In the genomic region with DNA sequence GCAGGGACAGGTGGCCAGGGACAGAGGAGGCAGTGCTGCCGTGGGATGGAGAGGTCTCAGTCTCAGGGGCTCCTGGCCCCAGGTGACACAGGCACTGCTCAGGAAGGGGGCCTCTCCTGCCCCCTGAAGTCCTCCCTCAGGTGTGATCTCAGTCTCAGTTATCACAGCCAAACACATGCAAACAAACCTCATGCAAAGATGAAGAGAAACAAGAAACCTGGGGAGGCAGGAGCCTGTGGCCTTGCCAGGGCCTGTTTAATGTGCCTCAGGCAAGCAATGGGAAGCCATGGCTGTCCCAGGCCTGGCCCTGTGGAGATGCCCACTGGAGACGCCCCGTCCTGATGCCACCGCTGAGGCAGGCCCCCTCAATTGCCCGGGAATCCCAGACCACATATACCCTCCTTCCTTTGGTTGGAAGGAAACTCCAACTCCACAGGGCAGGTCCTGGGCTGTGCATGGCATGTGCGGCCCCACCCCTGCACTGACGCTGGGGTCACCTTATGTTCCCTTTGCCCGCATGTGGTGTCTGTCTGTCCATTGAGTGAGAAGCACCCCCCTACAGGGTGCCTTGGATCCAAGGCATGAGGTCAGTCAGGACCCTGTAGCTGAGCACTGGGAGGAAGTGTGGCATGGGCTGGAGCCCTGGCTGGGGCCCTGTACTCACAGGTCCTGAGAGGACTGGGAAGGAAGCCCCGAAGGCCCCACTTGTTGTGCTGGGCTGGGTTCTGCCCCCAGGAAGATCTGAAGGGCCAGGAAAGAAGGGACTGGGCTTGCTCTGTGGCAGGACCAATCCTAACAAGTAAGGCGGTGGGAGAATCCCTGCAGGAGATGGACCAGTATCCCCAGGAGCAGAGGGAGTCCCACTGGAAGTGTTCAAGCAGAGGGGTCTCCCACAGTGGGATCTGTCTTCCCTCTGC, we compare ENCODE assay signal across 27 cellular contexts.
"Had no signal": no experiment of that assay in that cellular context is flagged by ENCODE, and none has a peak within 500 bp of the region (broad histone marks: within the 10 kb centered on the region; RNA-seq: fewer than 3 reads in every experiment).

No MANE protein-coding gene starts in this region.

- H3K4me1 Mint-ChIP-seq: activated CD4-positive, alpha-beta T cell treated with anti-CD3 and anti-CD28 coated beads, Interleukin-2, amount 10 ng/mL, durations not matched to agents 24 days and 14 days; activated naive CD4-positive, alpha-beta T cell treated with anti-CD3 and anti-CD28 coated beads, Interleukin-2, amount 10 ng/mL, durations not matched to agents 7 days and 5 days; nephron; stimulated activated naive B cell treated with anti-CD40 and anti-IgM and Interleukin-4, amounts not matched to agents 10 μg/mL and 1 μg/mL and 100 μg/mL, for 72 hours; T-helper 17 cell had no signal

- H3K9me3 Mint-ChIP-seq: activated CD4-positive, alpha-beta memory T cell treated with anti-CD3 and anti-CD28 coated beads for 36 hours; activated CD4-positive, alpha-beta T cell treated with anti-CD3 and anti-CD28 coated beads, Interleukin-2, amount 10 ng/mL, durations not matched to agents 24 days and 14 days; activated naive CD4-positive, alpha-beta T cell treated with anti-CD3 and anti-CD28 coated beads, Interleukin-2, amount 10 ng/mL, durations not matched to agents 7 days and 5 days; activated naive CD8-positive, alpha-beta T cell treated with anti-CD3 and anti-CD28 coated beads, Interleukin-2, amount 10 ng/mL, durations not matched to agents 7 days and 5 days; activated T-cell treated with anti-CD3 and anti-CD28 coated beads, Interleukin-2, amount 50 U/mL, for 72 hours; nephron; stimulated activated naive B cell treated with anti-CD40 and anti-IgM and Interleukin-4, amounts not matched to agents 10 μg/mL and 1 μg/mL and 100 μg/mL, for 72 hours had no signal

- H3K4me2 ChIP-seq: smooth muscle cell had no signal

- H3K27ac Mint-ChIP-seq: activated CD4-positive, alpha-beta memory T cell treated with anti-CD3 and anti-CD28 coated beads for 36 hours; activated CD4-positive, alpha-beta T cell treated with anti-CD3 and anti-CD28 coated beads, Interleukin-2, amount 10 ng/mL, durations not matched to agents 24 days and 14 days; activated naive CD4-positive, alpha-beta T cell treated with anti-CD3 and anti-CD28 coated beads, Interleukin-2, amount 10 ng/mL, durations not matched to agents 7 days and 5 days; activated naive CD8-positive, alpha-beta T cell treated with anti-CD3 and anti-CD28 coated beads, Interleukin-2, amount 10 ng/mL, durations not matched to agents 7 days and 5 days; activated T-cell treated with anti-CD3 and anti-CD28 coated beads, Interleukin-2, amount 50 U/mL, for 72 hours; nephron; stimulated activated naive B cell treated with anti-CD40 and anti-IgM and Interleukin-4, amounts not matched to agents 10 μg/mL and 1 μg/mL and 100 μg/mL, for 72 hours; T-helper 17 cell had no signal

- H3K9me3 ChIP-seq: gastrocnemius medialis, neutrophil, pancreas, psoas muscle, suprapubic skin, tibial nerve had no signal

- H3K27me3 ChIP-seq: brain microvascular endothelial cell, gastrocnemius medialis, neutrophil, pancreas, suprapubic skin, tibial nerve had no signal

- H3K36me3 Mint-ChIP-seq: activated CD4-positive, alpha-beta memory T cell treated with anti-CD3 and anti-CD28 coated beads for 36 hours; activated naive CD4-positive, alpha-beta T cell treated with anti-CD3 and anti-CD28 coated beads, Interleukin-2, amount 10 ng/mL, durations not matched to agents 7 days and 5 days; activated naive CD8-positive, alpha-beta T cell treated with anti-CD3 and anti-CD28 coated beads, Interleukin-2, amount 10 ng/mL, durations not matched to agents 7 days and 5 days; stimulated activated naive B cell treated with anti-CD40 and anti-IgM and Interleukin-4, amounts not matched to agents 10 μg/mL and 1 μg/mL and 100 μg/mL, for 72 hours had no signal

- H3K4me3 Mint-ChIP-seq: activated CD4-positive, alpha-beta memory T cell treated with anti-CD3 and anti-CD28 coated beads for 36 hours; activated CD4-positive, alpha-beta T cell treated with anti-CD3 and anti-CD28 coated beads, Interleukin-2, amount 10 ng/mL, durations not matched to agents 24 days and 14 days; activated naive CD4-positive, alpha-beta T cell treated with anti-CD3 and anti-CD28 coated beads, Interleukin-2, amount 10 ng/mL, durations not matched to agents 7 days and 5 days; activated naive CD8-positive, alpha-beta T cell treated with anti-CD3 and anti-CD28 coated beads, Interleukin-2, amount 10 ng/mL, durations not matched to agents 7 days and 5 days; activated T-cell treated with anti-CD3 and anti-CD28 coated beads, Interleukin-2, amount 50 U/mL, for 72 hours; nephron; stimulated activated naive B cell treated with anti-CD40 and anti-IgM and Interleukin-4, amounts not matched to agents 10 μg/mL and 1 μg/mL and 100 μg/mL, for 72 hours; T-helper 17 cell had no signal

- H3K27me3 Mint-ChIP-seq: activated CD4-positive, alpha-beta T cell treated with anti-CD3 and anti-CD28 coated beads, Interleukin-2, amount 10 ng/mL, durations not matched to agents 24 days and 14 days; activated naive CD4-positive, alpha-beta T cell treated with anti-CD3 and anti-CD28 coated beads, Interleukin-2, amount 10 ng/mL, durations not matched to agents 7 days and 5 days had no signal

- H3K27ac ChIP-seq: brain microvascular endothelial cell, gastrocnemius medialis, neutrophil, pancreas, psoas muscle, suprapubic skin, tibial nerve had no signal

- H3K4me3 ChIP-seq: gastrocnemius medialis, pancreas, psoas muscle, smooth muscle cell, suprapubic skin, tibial nerve had no signal

- H3K4me1 ChIP-seq: gastrocnemius medialis, pancreas, psoas muscle, suprapubic skin, tibial nerve had no signal

- FAIRE-seq: astrocyte, islet of Langerhans, pancreas had no signal

- H3K36me3 ChIP-seq: brain microvascular endothelial cell, gastrocnemius medialis, neutrophil, pancreas, suprapubic skin, tibial nerve had no signal

- ATAC-seq: activated T-cell treated with anti-CD3 and anti-CD28 coated beads, Interleukin-2, amount 50 U/mL, for 72 hours; gastrocnemius medialis; left ventricle myocardium superior; pancreas; psoas muscle; stimulated activated naive B cell treated with anti-CD40 and anti-IgM and Interleukin-4, amounts not matched to agents 10 μg/mL and 1 μg/mL and 100 μg/mL, for 72 hours; T-helper 17 cell had no signal

- DNase-seq: activated CD4-positive, alpha-beta memory T cell treated with anti-CD3 and anti-CD28 coated beads for 36 hours; activated CD4-positive, alpha-beta T cell treated with anti-CD3 and anti-CD28 coated beads, Interleukin-2, amount 10 ng/mL, durations not matched to agents 24 days and 14 days; activated CD4-positive, CD25-positive, alpha-beta regulatory T cell treated with anti-CD3 and anti-CD28 coated beads, Interleukin-2, amount 50 U/mL, for 72 hours; activated naive CD4-positive, alpha-beta T cell treated with anti-CD3 and anti-CD28 coated beads, Interleukin-2, amount 10 ng/mL, durations not matched to agents 7 days and 5 days; activated naive CD8-positive, alpha-beta T cell treated with anti-CD3 and anti-CD28 coated beads, Interleukin-2, amount 10 ng/mL, durations not matched to agents 7 days and 5 days; activated T-cell treated with anti-CD3 and anti-CD28 coated beads for 4 hours; activated T-cell treated with anti-CD3 and anti-CD28 coated beads, Interleukin-2, amount 50 U/mL, for 72 hours; brain microvascular endothelial cell; caudate nucleus; dermis blood vessel endothelial cell; effector CD8-positive, alpha-beta T cell; gastrocnemius medialis; glutamatergic neuron; left ventricle myocardium superior; stimulated activated CD4-positive, alpha-beta T cell treated with anti-CD3 and anti-CD28 coated beads, Interleukin-1b, Interleukin-23, amount 100 ng/mL, for 48 hours; stimulated activated naive B cell treated with anti-CD40 and anti-IgM and Interleukin-4, amounts not matched to agents 10 μg/mL and 1 μg/mL and 100 μg/mL, for 72 hours; T-helper 17 cell; T1000 had no signal
